8 cellular contexts compared by ENCODE assay signal in genomic region chr11:59556883-59557205, GRCh38.
DNase-seq lines count a peak whose midpoint lies in the region; ATAC-seq and TF ChIP-seq lines count a peak whose summit lies in the region.

No MANE protein-coding gene starts in this region.

- peak overlapping the region; percentile 70 to 86 (median 79) for H3K4me3 Mint-ChIP-seq in nephron

- H3K27ac ChIP-seq in 22Rv1: peak overlapping the region; percentile 79

- peak overlapping the region in 2 of 3 experiments; percentile 60 to 70 for H3K27ac Mint-ChIP-seq in nephron

- TF ChIP-seq CTCF in 22Rv1 (IDR thresholded peaks at IDR 0.05) (no peak), nephron (IDR thresholded peaks at IDR 0.05; ENCODE audit: unreplicated experiment in 3 of 3) (no peak)

- ATAC-seq in GM18511 (IDR thresholded peaks at IDR 0.05; ENCODE audit: unreplicated experiment) (peak; percentile 6), HG03139 (IDR thresholded peaks at IDR 0.05; ENCODE audit: unreplicated experiment) (no peak)

- H3K4me1 Mint-ChIP-seq in nephron: peaks cover 26% of the 10 kb centered on the region

- H3K27me3 Mint-ChIP-seq in nephron (ENCODE audit: low read depth): peaks cover 14% of the 10 kb centered on the region

- H3K9me3 Mint-ChIP-seq in nephron: no peaks in the 10 kb centered on the region

- H3K36me3 Mint-ChIP-seq in nephron (ENCODE audit: low read depth): no peaks in the 10 kb centered on the region

- peak; percentile 41 for DNase-seq in NCI-H526 treated with DMSO at 0.1 percent for 48 hours (lab: John Stamatoyannopoulos, UW)
- peak; percentile 8 for DNase-seq in central memory CD4-positive, alpha-beta T cell
- DNase-seq in cortex of kidney (lab: John Stamatoyannopoulos, UW): no peak
- no peak for DNase-seq in activated CD4-positive, CD25-positive, alpha-beta regulatory T cell treated with anti-CD3 and anti-CD28 coated beads, Interleukin-2, amount 50 U/mL, for 72 hours

Comparison
In these comparisons a context has a peak if more than half of its experiments do, and no peak if none do; other contexts are left out.
1. DNase-seq: peak in NCI-H526 treated with DMSO at 0.1 percent for 48 hours (single experiment) and central memory CD4-positive, alpha-beta T cell (single experiment); none in cortex of kidney (single experiment) and activated CD4-positive, CD25-positive, alpha-beta regulatory T cell treated with anti-CD3 and anti-CD28 coated beads, Interleukin-2, amount 50 U/mL, for 72 hours (single experiment).